11 cellular contexts compared by ENCODE assay signal in genomic region chr13:112768795-112769411, GRCh38.
A peak's percentile ranks its signal among the peaks of the same experiment; 100 is the strongest.
DNase-seq lines count a peak whose midpoint lies in the region; ATAC-seq and TF ChIP-seq lines count a peak whose summit lies in the region.
"Had no signal": no experiment of that assay in that cellular context is flagged by ENCODE, and none has a peak within 500 bp of the region (broad histone marks: within the 10 kb centered on the region; RNA-seq: fewer than 3 reads in every experiment).

No MANE protein-coding gene starts in this region.

- TF ChIP-seq CTCF in adrenal gland (IDR thresholded peaks at IDR 0.05) (no peak), lower lobe of right lung (IDR thresholded peaks at IDR 0.05) (no peak), transverse colon (IDR thresholded peaks at IDR 0.05) (no peak)

- DNase-seq in activated gamma-delta T cell treated with Interleukin-2 at 50 U/mL for 16 hours, result peak; percentile 30
- no peak for DNase-seq in activated gamma-delta T cell (lab: John Stamatoyannopoulos, UW)
- DNase-seq in adrenal gland, result peak; percentile 81 to 93 (median 89)
- DNase-seq in lower lobe of right lung, result peak; percentile 85
- DNase-seq in transverse colon, result peak; percentile 23
- no peak for DNase-seq in dermis blood vessel endothelial cell
- DNase-seq: ACHN, NCI-H524 treated with DMSO at 0.1 percent for 48 hours had no signal

- ATAC-seq in lower lobe of right lung (peak; percentile 75 to 76), HG03280 (IDR thresholded peaks at IDR 0.05; ENCODE audit: unreplicated experiment) (no peak), HG02623 (IDR thresholded peaks at IDR 0.05; ENCODE audit: unreplicated experiment) (no peak)

- H3K27me3 ChIP-seq in adrenal gland (no peaks in the 10 kb centered on the region), lower lobe of right lung (ENCODE audit: low read depth) (no peaks in the 10 kb centered on the region), transverse colon (no peaks in the 10 kb centered on the region)
- H3K27me3 ChIP-seq: neutrophil had no signal

- intact Hi-C loops in adrenal gland (cut with DNase I), result no loop called here
- intact Hi-C loops in lower lobe of right lung (cut with DNase I), result no loop called here
- intact Hi-C loops in transverse colon (cut with DNase I; ENCODE audit: low total_unique reads), result no loop called here

- H3K4me1 ChIP-seq in adrenal gland (replicated peaks in 1 of 2) (peaks cover 14 to 15% of the 10 kb centered on the region in 2 donors), lower lobe of right lung (peaks cover 68% of the 10 kb centered on the region), transverse colon (peaks cover 0 to 30% (median 10%) of the 10 kb centered on the region in 4 donors)

- H3K9me3 ChIP-seq in adrenal gland (replicated peaks in 1 of 3) (no peaks in the 10 kb centered on the region), lower lobe of right lung (no peaks in the 10 kb centered on the region), transverse colon (no peaks in the 10 kb centered on the region)
- H3K9me3 ChIP-seq: neutrophil had no signal

- H3K36me3 ChIP-seq in adrenal gland (replicated peaks in 1 of 2), result no peaks in the 10 kb centered on the region
- H3K36me3 ChIP-seq in lower lobe of right lung, result peaks cover 6% of the 10 kb centered on the region
- no peaks in the 10 kb centered on the region for H3K36me3 ChIP-seq in transverse colon

- WGBS in adrenal gland, 4 donors, result 50 to 71% (median 59%) methylated on average over 19 to 22 of the region's 22 CpGs
- 59% methylated on average over 22 of the region's 22 CpGs; no CpG with 5 or more reads in 1 of the 2 donors for WGBS in transverse colon (ENCODE audit: low coverage in 1 of 2), 2 donors

- TF ChIP-seq EP300 in transverse colon (IDR thresholded peaks at IDR 0.05; ENCODE audit: low read depth), result no peak

- H3K27ac ChIP-seq in adrenal gland, result peak overlapping the region in 3 of 5 donors; percentile 17 to 65 (median 35)
- peak overlapping the region; percentile 65 for H3K27ac ChIP-seq in lower lobe of right lung
- H3K27ac ChIP-seq in transverse colon, result no peak overlapping the region
- H3K27ac ChIP-seq: neutrophil had no signal

- H3K4me3 ChIP-seq in adrenal gland (no peak overlapping the region), lower lobe of right lung (no peak overlapping the region), transverse colon (no peak overlapping the region)

- peak in 1 of 2 donors; percentile 43 for TF ChIP-seq POLR2A in adrenal gland (IDR thresholded peaks at IDR 0.05)
- no peak for TF ChIP-seq POLR2A in transverse colon (IDR thresholded peaks at IDR 0.05)

- in situ Hi-C loops in transverse colon (cut with MboI; ENCODE audit: low pct_ligation_motif_present in 1 of 4, low pct_unique_long_range_greater_than_20kb in 1 of 4, low sequenced_read_pairs in 3 of 4), result no loop called here

Comparison
In these comparisons a context has a peak if more than half of its experiments do, and no peak if none do; other contexts are left out.
1. DNase-seq: peak in activated gamma-delta T cell treated with Interleukin-2 at 50 U/mL for 16 hours (single experiment), adrenal gland (7 of 7), lower lobe of right lung (single experiment) and transverse colon (single experiment); none in activated gamma-delta T cell (single experiment) and dermis blood vessel endothelial cell (single experiment).
2. H3K27ac ChIP-seq: peak in adrenal gland (3 of 5) and lower lobe of right lung (single experiment); none in transverse colon (0 of 4).
3. ATAC-seq: peak in lower lobe of right lung (2 of 2); none in HG03280 (single experiment) and HG02623 (single experiment).